8 cellular contexts compared by ENCODE assay signal in the genomic region with DNA sequence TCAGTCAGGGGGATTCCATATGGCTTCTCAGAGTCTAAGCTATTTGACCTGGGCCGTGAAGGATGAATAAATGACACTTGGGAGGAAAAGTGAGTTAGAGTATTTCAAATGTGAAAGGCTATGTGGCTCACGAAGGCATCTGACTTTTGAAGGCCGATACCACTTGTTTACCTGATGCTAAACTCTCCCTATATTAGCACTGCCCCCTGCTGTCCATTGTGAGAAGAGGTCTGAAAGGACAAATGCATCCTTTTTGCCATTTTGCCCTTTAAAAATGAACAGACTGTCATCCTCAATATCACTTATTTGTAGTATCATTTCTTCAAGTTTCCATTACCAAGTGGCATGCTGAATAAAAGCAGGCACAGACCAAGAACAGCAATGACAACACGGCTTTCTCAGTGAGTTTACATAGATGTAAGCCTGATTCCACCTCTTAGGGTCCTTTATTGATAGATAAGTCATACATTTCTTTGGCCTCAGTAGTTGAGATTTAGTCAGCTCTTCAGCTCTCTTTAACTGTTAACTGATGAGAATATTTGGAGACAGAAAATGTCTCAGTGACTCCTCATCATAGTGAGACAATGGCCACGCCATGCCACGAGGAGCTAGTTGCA. TPM values are rescaled to one million over a fixed set of nuclear protein-coding genes. Genes with fewer than 3 reads are reported as not detected.
DNase-seq lines count a peak whose midpoint lies in the region; ATAC-seq and TF ChIP-seq lines count a peak whose summit lies in the region.

No MANE protein-coding gene starts in this region.

- H3K9me3 Mint-ChIP-seq in activated naive CD4-positive, alpha-beta T cell treated with anti-CD3 and anti-CD28 coated beads for 36 hours = no peaks in the 10 kb centered on the region

- no peaks in the 10 kb centered on the region for H3K9me3 ChIP-seq in smooth muscle cell (replicated peaks; ENCODE audit: low read depth)

- H3K4me2 ChIP-seq in smooth muscle cell = no peak overlapping the region

- peak overlapping the region; percentile 22 for H3K4me3 Mint-ChIP-seq in activated naive CD4-positive, alpha-beta T cell treated with anti-CD3 and anti-CD28 coated beads for 36 hours

- no peak for TF ChIP-seq POLR2A in lower leg skin (IDR thresholded peaks at IDR 0.05)

- intact Hi-C loops in activated naive CD4-positive, alpha-beta T cell treated with anti-CD3 and anti-CD28 coated beads for 36 hours (cut with micrococcal nuclease) = loop anchor here (1.0 to 10.0 kb wide), 10 partner anchors 54 to 658 kb away; no protein-coding TSS in a partner anchor
- intact Hi-C loops in left cardiac atrium (cut with DNase I) = no loop called here
- intact Hi-C loops in lower leg skin (cut with DNase I; ENCODE audit: low total_unique reads) = no loop called here

- H3K27ac ChIP-seq in smooth muscle cell (ENCODE audit: low read depth) = no peak overlapping the region

- H3K36me3 Mint-ChIP-seq in activated naive CD4-positive, alpha-beta T cell treated with anti-CD3 and anti-CD28 coated beads for 36 hours (ENCODE audit: low read depth) = peaks cover 16% of the 10 kb centered on the region

- H4K20me1 ChIP-seq in smooth muscle cell (ENCODE audit: low read depth) = no peaks in the 10 kb centered on the region

- no peak overlapping the region for H2AFZ ChIP-seq in smooth muscle cell (ENCODE audit: low read depth)

- TF ChIP-seq CTCF in smooth muscle cell (IDR thresholded peaks at IDR 0.05; ENCODE audit: borderline replicate concordance, insufficient read depth, poor library complexity, severe bottlenecking) (peak; percentile 70), lower leg skin (IDR thresholded peaks at IDR 0.05) (no peak)

- no peaks in the 10 kb centered on the region for H3K27me3 Mint-ChIP-seq in activated naive CD4-positive, alpha-beta T cell treated with anti-CD3 and anti-CD28 coated beads for 36 hours (ENCODE audit: low read depth)

- H3K27ac Mint-ChIP-seq in activated naive CD4-positive, alpha-beta T cell treated with anti-CD3 and anti-CD28 coated beads for 36 hours = peak overlapping the region; percentile 86

- H3K36me3 ChIP-seq in smooth muscle cell (ENCODE audit: low read depth) = no peaks in the 10 kb centered on the region

- H3K9ac ChIP-seq in smooth muscle cell (ENCODE audit: low read depth) = no peak overlapping the region

- 48% methylated on average over 6 of the region's 6 CpGs for WGBS in smooth muscle cell (ENCODE audit: low lambda C conversion rate)
- WGBS in lower leg skin, 2 donors = 51 to 59% methylated on average over 6 of the region's 6 CpGs

- H3K4me1 ChIP-seq in smooth muscle cell (ENCODE audit: low read depth) = no peaks in the 10 kb centered on the region

- peak; percentile 48 for ATAC-seq in GM19467 (IDR thresholded peaks at IDR 0.05; ENCODE audit: unreplicated experiment)
- peak; percentile 55 for ATAC-seq in left cardiac atrium

- H3K4me1 Mint-ChIP-seq in activated naive CD4-positive, alpha-beta T cell treated with anti-CD3 and anti-CD28 coated beads for 36 hours (ENCODE audit: low read depth) = peaks cover 83% of the 10 kb centered on the region

- DNase-seq in D341Med (ENCODE audit: low spot score) = peak; percentile 33
- DNase-seq in HT-29 (ENCODE audit: low spot score) = peak; percentile 67
- DNase-seq in RKO (ENCODE audit: low spot score) = peak; percentile 20
- DNase-seq in activated naive CD4-positive, alpha-beta T cell treated with anti-CD3 and anti-CD28 coated beads for 36 hours = peak; percentile 84
- no peak for DNase-seq in left cardiac atrium
- DNase-seq in smooth muscle cell (lab: John Stamatoyannopoulos, UW; ENCODE audit: unreplicated experiment) = no peak
- no peak for DNase-seq in lower leg skin (ENCODE audit: low spot score in 2 of 2)

- H3K27me3 ChIP-seq in smooth muscle cell (ENCODE audit: low read depth) = peaks cover 10% of the 10 kb centered on the region

- no peaks in the 10 kb centered on the region for H3K79me2 ChIP-seq in smooth muscle cell (ENCODE audit: low read depth)

- H3F3A ChIP-seq in smooth muscle cell (ENCODE audit: low read depth) = no peaks in the 10 kb centered on the region

- CTCF ChIA-PET in activated naive CD4-positive, alpha-beta T cell treated with anti-CD3 and anti-CD28 coated beads for 36 hours (lab: Charles Lee) = interaction anchor here (0.6 to 3.5 kb wide), 30 partner anchors 8 to 659 kb away, joined by 3 to 34 read pairs (median 5); a partner anchor contains a TSS

- H3K4me3 ChIP-seq in smooth muscle cell = no peak overlapping the region
- no peak overlapping the region for H3K4me3 ChIP-seq in lower leg skin (ENCODE audit: low read depth, poor library complexity, severe bottlenecking)

RNA-seq across cellular contexts. Expression of a gene that starts 40.1 kb away (rescaled TPM):
- total RNA-seq in HT-29 (2014; rRNA removed; shearing (Covaris generic)) = not detected in 2 replicates
- 100 to 1,000 TPM; 123 to 137 TPM for total RNA-seq in activated naive CD4-positive, alpha-beta T cell treated with anti-CD3 and anti-CD28 coated beads for 36 hours
- total RNA-seq in left cardiac atrium (1 to 10 TPM; 4.2 to 5.0 TPM), smooth muscle cell (0.04 TPM in 2 replicates), lower leg skin (10 to 100 TPM in 3 of 4 donors, 1 to 10 TPM in 1; 6.2 to 16.5 (median 14.0) TPM)
- not detected in 2 replicates for polyA plus RNA-seq in smooth muscle cell

Comparison
In these comparisons a context has a peak if more than half of its experiments do, and no peak if none do; other contexts are left out.
1. DNase-seq: peak in D341Med (single experiment), HT-29 (single experiment), RKO (single experiment) and activated naive CD4-positive, alpha-beta T cell treated with anti-CD3 and anti-CD28 coated beads for 36 hours (single experiment); none in left cardiac atrium (single experiment), smooth muscle cell (single experiment) and lower leg skin (0 of 2).
2. RNA of a gene that starts 40.1 kb away (total RNA-seq): 123 to 137 TPM in activated naive CD4-positive, alpha-beta T cell treated with anti-CD3 and anti-CD28 coated beads for 36 hours; 6.2 to 16.5 TPM in lower leg skin, 4.2 to 5.0 TPM in left cardiac atrium, 0.04 TPM in smooth muscle cell and not detected in HT-29; every median in the first group is over 4 times any median in the second.